37 cellular contexts compared by ENCODE assay signal in genomic region chr2:137381731-137382130, GRCh38.
"Had no signal": no experiment of that assay in that cellular context is flagged by ENCODE, and none has a peak within 500 bp of the region (broad histone marks: within the 10 kb centered on the region; RNA-seq: fewer than 3 reads in every experiment).

No MANE protein-coding gene starts in this region.

- H3K4me1 ChIP-seq: adrenal gland, ascending aorta, breast epithelium had no signal

- H3K36me3 ChIP-seq: adrenal gland, ascending aorta, brain microvascular endothelial cell, breast epithelium, cardiac muscle cell had no signal

- DNase-seq: activated effector memory CD4-positive, alpha-beta T cell treated with anti-CD3 and anti-CD28 coated beads, Interleukin-2, amount 50 U/mL, for 16 hours; activated effector memory CD4-positive, alpha-beta T cell treated with Interleukin-2 at 50 U/mL for 16 hours; activated gamma-delta T cell; activated gamma-delta T cell treated with Interleukin-2 at 50 U/mL for 16 hours; activated naive CD4-positive, alpha-beta T cell; activated naive CD4-positive, alpha-beta T cell treated with anti-CD3 and anti-CD28 coated beads for 36 hours; activated naive CD4-positive, alpha-beta T cell treated with anti-CD3 and anti-CD28 coated beads, Interleukin-2, amount 10 ng/mL, durations not matched to agents 7 days and 5 days; activated naive CD4-positive, alpha-beta T cell treated with anti-CD3 and anti-CD28 coated beads, Interleukin-2, amount 50 U/mL, for 16 hours; activated naive CD4-positive, alpha-beta T cell treated with Interleukin-2 at 50 U/mL for 16 hours; activated naive CD8-positive, alpha-beta T cell treated with anti-CD3 and anti-CD28 coated beads for 36 hours; activated naive CD8-positive, alpha-beta T cell treated with anti-CD3 and anti-CD28 coated beads, Interleukin-2, amount 10 ng/mL, durations not matched to agents 7 days and 5 days; activated naive CD8-positive, alpha-beta T cell treated with anti-CD3 and anti-CD28 coated beads, Interleukin-2, amount 50 U/mL, for 24 hours; activated T-cell treated with anti-CD3 and anti-CD28 coated beads for 4 hours; activated T-cell treated with anti-CD3 and anti-CD28 coated beads, Interleukin-2, amount 50 U/mL, for 1 hour; activated T-cell treated with anti-CD3 and anti-CD28 coated beads, Interleukin-2, amount 50 U/mL, for 24 hours; activated T-cell treated with anti-CD3 and anti-CD28 coated beads, Interleukin-2, amount 50 U/mL, for 4 hours; activated T-cell treated with anti-CD3 and anti-CD28 coated beads, Interleukin-2, amount 50 U/mL, for 48 hours; activated T-cell treated with anti-CD3 and anti-CD28 coated beads, Interleukin-2, amount 50 U/mL, for 72 hours; adrenal gland; amniotic stem cell; amygdala; aorta; brain microvascular endothelial cell; caudate nucleus; central memory CD4-positive, alpha-beta T cell; cerebellar nuclear complex had no signal

- H3K4me1 Mint-ChIP-seq: activated naive CD4-positive, alpha-beta T cell treated with anti-CD3 and anti-CD28 coated beads, Interleukin-2, amount 10 ng/mL, durations not matched to agents 7 days and 5 days; activated naive CD4-positive, alpha-beta T cell treated with anti-CD3 and anti-CD28 coated beads, Interleukin-2, amount 50 U/mL, for 24 hours; activated naive CD8-positive, alpha-beta T cell treated with anti-CD3 and anti-CD28 coated beads for 36 hours; activated naive CD8-positive, alpha-beta T cell treated with anti-CD3 and anti-CD28 coated beads, Interleukin-2, amount 10 ng/mL, durations not matched to agents 7 days and 5 days; activated naive CD8-positive, alpha-beta T cell treated with anti-CD3 and anti-CD28 coated beads, Interleukin-2, amount 50 U/mL, for 24 hours; activated T-helper 17 cell treated with anti-CD3 and anti-CD28 coated beads, Interleukin-2, amount 50 U/mL, for 72 hours; brain; central memory CD8-positive, alpha-beta T cell had no signal

- ATAC-seq: activated naive CD4-positive, alpha-beta T cell treated with anti-CD3 and anti-CD28 coated beads, Interleukin-2, amount 50 U/mL, for 72 hours; activated naive CD8-positive, alpha-beta T cell treated with anti-CD3 and anti-CD28 coated beads, Interleukin-2, amount 50 U/mL, for 24 hours; activated T-cell treated with anti-CD3 and anti-CD28 coated beads, Interleukin-2, amount 50 U/mL, for 4 hours; activated T-cell treated with anti-CD3 and anti-CD28 coated beads, Interleukin-2, amount 50 U/mL, for 72 hours; activated T-helper 17 cell treated with anti-CD3 and anti-CD28 coated beads, Interleukin-2, amount 50 U/mL, for 72 hours had no signal

- H3K27ac Mint-ChIP-seq: activated naive CD4-positive, alpha-beta T cell treated with anti-CD3 and anti-CD28 coated beads for 36 hours; activated naive CD4-positive, alpha-beta T cell treated with anti-CD3 and anti-CD28 coated beads, Interleukin-2, amount 10 ng/mL, durations not matched to agents 7 days and 5 days; activated naive CD4-positive, alpha-beta T cell treated with anti-CD3 and anti-CD28 coated beads, Interleukin-2, amount 50 U/mL, for 24 hours; activated naive CD4-positive, alpha-beta T cell treated with anti-CD3 and anti-CD28 coated beads, Interleukin-2, amount 50 U/mL, for 72 hours; activated naive CD8-positive, alpha-beta T cell; activated naive CD8-positive, alpha-beta T cell treated with anti-CD3 and anti-CD28 coated beads for 36 hours; activated naive CD8-positive, alpha-beta T cell treated with anti-CD3 and anti-CD28 coated beads, Interleukin-2, amount 10 ng/mL, durations not matched to agents 7 days and 5 days; activated naive CD8-positive, alpha-beta T cell treated with anti-CD3 and anti-CD28 coated beads, Interleukin-2, amount 50 U/mL, for 24 hours; activated T-cell treated with anti-CD3 and anti-CD28 coated beads, Interleukin-2, amount 50 U/mL, for 24 hours; activated T-cell treated with anti-CD3 and anti-CD28 coated beads, Interleukin-2, amount 50 U/mL, for 72 hours; activated T-helper 1 cell treated with anti-CD3 and anti-CD28 coated beads, Interleukin-12 subunit alpha, Interleukin-12 subunit beta, Interleukin-2, Interleukin-4 antibody, amounts not matched to agents 30 ng/mL and 10 ng/mL and 1 ng/mL, durations not matched to agents 14 hours and 24 hours and 36 hours; activated T-helper 17 cell treated with anti-CD3 and anti-CD28 coated beads, Interleukin-2, amount 50 U/mL, for 72 hours; activated T-helper 2 cell treated with anti-CD3 and anti-CD28 coated beads, Interferon-gamma antibody, Interleukin-2, Interleukin-4, amounts not matched to agents 10 μg/mL and 5 μg/mL and 100 μg/mL, durations not matched to agents 14 hours and 24 hours and 36 hours; brain had no signal

- H3K9me3 Mint-ChIP-seq: activated naive CD4-positive, alpha-beta T cell treated with anti-CD3 and anti-CD28 coated beads, Interleukin-2, amount 50 U/mL, for 24 hours had no signal

- H3K4me3 ChIP-seq: adrenal gland, ascending aorta, breast epithelium, cardiac muscle cell had no signal

- H3K4me3 Mint-ChIP-seq: activated naive CD4-positive, alpha-beta T cell treated with anti-CD3 and anti-CD28 coated beads for 36 hours; activated naive CD4-positive, alpha-beta T cell treated with anti-CD3 and anti-CD28 coated beads, Interleukin-2, amount 10 ng/mL, durations not matched to agents 7 days and 5 days; activated naive CD4-positive, alpha-beta T cell treated with anti-CD3 and anti-CD28 coated beads, Interleukin-2, amount 50 U/mL, for 24 hours; activated naive CD8-positive, alpha-beta T cell; activated naive CD8-positive, alpha-beta T cell treated with anti-CD3 and anti-CD28 coated beads for 36 hours; activated naive CD8-positive, alpha-beta T cell treated with anti-CD3 and anti-CD28 coated beads, Interleukin-2, amount 10 ng/mL, durations not matched to agents 7 days and 5 days; activated naive CD8-positive, alpha-beta T cell treated with anti-CD3 and anti-CD28 coated beads, Interleukin-2, amount 50 U/mL, for 24 hours; activated T-cell treated with anti-CD3 and anti-CD28 coated beads, Interleukin-2, amount 50 U/mL, for 24 hours; activated T-cell treated with anti-CD3 and anti-CD28 coated beads, Interleukin-2, amount 50 U/mL, for 4 hours; activated T-cell treated with anti-CD3 and anti-CD28 coated beads, Interleukin-2, amount 50 U/mL, for 72 hours; activated T-helper 1 cell treated with anti-CD3 and anti-CD28 coated beads, Interleukin-12 subunit alpha, Interleukin-12 subunit beta, Interleukin-2, Interleukin-4 antibody, amounts not matched to agents 30 ng/mL and 10 ng/mL and 1 ng/mL, durations not matched to agents 14 hours and 24 hours and 36 hours; activated T-helper 17 cell treated with anti-CD3 and anti-CD28 coated beads, Interleukin-2, amount 50 U/mL, for 72 hours; brain; central memory CD8-positive, alpha-beta T cell had no signal

- H3K27me3 ChIP-seq: adrenal gland, ascending aorta, brain microvascular endothelial cell, breast epithelium, cardiac muscle cell had no signal

- H3K36me3 Mint-ChIP-seq: activated naive CD4-positive, alpha-beta T cell treated with anti-CD3 and anti-CD28 coated beads, Interleukin-2, amount 10 ng/mL, durations not matched to agents 7 days and 5 days; activated naive CD4-positive, alpha-beta T cell treated with anti-CD3 and anti-CD28 coated beads, Interleukin-2, amount 50 U/mL, for 24 hours; activated naive CD8-positive, alpha-beta T cell; activated naive CD8-positive, alpha-beta T cell treated with anti-CD3 and anti-CD28 coated beads for 36 hours; activated naive CD8-positive, alpha-beta T cell treated with anti-CD3 and anti-CD28 coated beads, Interleukin-2, amount 10 ng/mL, durations not matched to agents 7 days and 5 days; brain had no signal

- H3K27me3 Mint-ChIP-seq: activated naive CD4-positive, alpha-beta T cell treated with anti-CD3 and anti-CD28 coated beads, Interleukin-2, amount 10 ng/mL, durations not matched to agents 7 days and 5 days; activated naive CD4-positive, alpha-beta T cell treated with anti-CD3 and anti-CD28 coated beads, Interleukin-2, amount 50 U/mL, for 24 hours; activated naive CD8-positive, alpha-beta T cell; activated naive CD8-positive, alpha-beta T cell treated with anti-CD3 and anti-CD28 coated beads for 36 hours; activated naive CD8-positive, alpha-beta T cell treated with anti-CD3 and anti-CD28 coated beads, Interleukin-2, amount 10 ng/mL, durations not matched to agents 7 days and 5 days; activated naive CD8-positive, alpha-beta T cell treated with anti-CD3 and anti-CD28 coated beads, Interleukin-2, amount 50 U/mL, for 24 hours; activated T-cell treated with anti-CD3 and anti-CD28 coated beads, Interleukin-2, amount 50 U/mL, for 24 hours; activated T-helper 17 cell treated with anti-CD3 and anti-CD28 coated beads, Interleukin-2, amount 50 U/mL, for 72 hours; brain; central memory CD8-positive, alpha-beta T cell had no signal

- H3K27ac ChIP-seq: adrenal gland, ascending aorta, brain microvascular endothelial cell, breast epithelium, cardiac muscle cell had no signal

- H3K9me3 ChIP-seq: adrenal gland, ascending aorta had no signal
